Comparison of ENCODE assay signal across 1 cellular context in the genomic region with DNA sequence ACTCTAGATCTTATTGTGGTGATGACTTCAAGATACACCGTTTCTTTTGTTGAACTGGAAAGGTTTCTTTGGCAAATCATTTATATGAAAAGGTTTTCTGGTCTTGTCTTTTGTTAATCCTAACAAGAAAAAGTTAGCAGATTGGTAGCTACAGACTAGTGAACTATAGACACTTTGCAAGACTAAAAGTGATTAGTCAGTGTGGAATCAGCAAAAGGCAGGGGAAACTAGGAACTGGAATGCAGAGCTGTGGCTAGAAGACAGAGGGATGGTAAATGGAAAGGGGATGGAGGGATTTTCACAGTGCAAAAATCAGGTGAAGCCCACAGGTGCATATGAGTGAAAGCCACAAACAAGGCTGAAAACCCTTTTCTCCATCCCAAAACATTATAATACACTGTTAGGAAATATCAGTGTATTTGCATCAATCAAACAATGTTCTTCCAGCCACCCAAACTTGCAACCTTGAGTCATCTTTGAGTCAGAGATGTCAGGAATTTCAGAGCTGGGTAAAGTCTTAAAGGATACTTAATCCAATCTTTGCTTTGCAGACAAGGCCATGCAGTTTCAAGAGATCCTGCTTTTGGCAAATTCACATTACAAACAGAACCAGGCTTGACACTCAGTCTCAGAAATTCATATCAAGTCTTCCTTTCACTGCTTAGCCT.
TF ChIP-seq lines count a peak whose summit lies in the region.

No MANE protein-coding gene starts in this region.

TF ChIP-seq in HepG2, 621 proteins besides CTCF, POLR2A, EP300 and RAD21 (continued from another document):
- TF ChIP-seq E2F2 (CRISPR knock-in tag; IDR thresholded peaks at IDR 0.05; ENCODE audit: borderline replicate concordance) (no peak), RBM39 (IDR thresholded peaks at IDR 0.05; ENCODE audit: low read depth, low read length, poor library complexity, severe bottlenecking) (no peak), HDAC2 (CRISPR knock-in tag; IDR thresholded peaks at IDR 0.05) (no peak), ZNF282 (IDR thresholded peaks at IDR 0.05; ENCODE audit: partially characterized antibody) (no peak), NKX3-1 (CRISPR knock-in tag; IDR thresholded peaks at IDR 0.05) (no peak), HOXA3 (CRISPR knock-in tag; IDR thresholded peaks at IDR 0.05) (no peak), RELA (CRISPR knock-in tag; IDR thresholded peaks at IDR 0.05) (no peak), HNF4G (IDR thresholded peaks at IDR 0.05; ENCODE audit: borderline replicate concordance, low read depth, low read length) (no peak), HNF4G (CRISPR knock-in tag; IDR thresholded peaks at IDR 0.05; ENCODE audit: borderline replicate concordance, low read depth) (no peak), SOX6 (IDR thresholded peaks at IDR 0.05) (no peak), SOX6 (CRISPR knock-in tag; IDR thresholded peaks at IDR 0.05) (no peak), ADNP (CRISPR knock-in tag; IDR thresholded peaks at IDR 0.05) (no peak), RFXANK (CRISPR knock-in tag; IDR thresholded peaks at IDR 0.05) (no peak), HHEX (CRISPR knock-in tag; IDR thresholded peaks at IDR 0.05) (no peak), RXRB (CRISPR knock-in tag; IDR thresholded peaks at IDR 0.05; ENCODE audit: borderline replicate concordance) (no peak), TGIF2 (CRISPR knock-in tag; IDR thresholded peaks at IDR 0.05) (no peak)
- TF ChIP-seq, protein P1, sequence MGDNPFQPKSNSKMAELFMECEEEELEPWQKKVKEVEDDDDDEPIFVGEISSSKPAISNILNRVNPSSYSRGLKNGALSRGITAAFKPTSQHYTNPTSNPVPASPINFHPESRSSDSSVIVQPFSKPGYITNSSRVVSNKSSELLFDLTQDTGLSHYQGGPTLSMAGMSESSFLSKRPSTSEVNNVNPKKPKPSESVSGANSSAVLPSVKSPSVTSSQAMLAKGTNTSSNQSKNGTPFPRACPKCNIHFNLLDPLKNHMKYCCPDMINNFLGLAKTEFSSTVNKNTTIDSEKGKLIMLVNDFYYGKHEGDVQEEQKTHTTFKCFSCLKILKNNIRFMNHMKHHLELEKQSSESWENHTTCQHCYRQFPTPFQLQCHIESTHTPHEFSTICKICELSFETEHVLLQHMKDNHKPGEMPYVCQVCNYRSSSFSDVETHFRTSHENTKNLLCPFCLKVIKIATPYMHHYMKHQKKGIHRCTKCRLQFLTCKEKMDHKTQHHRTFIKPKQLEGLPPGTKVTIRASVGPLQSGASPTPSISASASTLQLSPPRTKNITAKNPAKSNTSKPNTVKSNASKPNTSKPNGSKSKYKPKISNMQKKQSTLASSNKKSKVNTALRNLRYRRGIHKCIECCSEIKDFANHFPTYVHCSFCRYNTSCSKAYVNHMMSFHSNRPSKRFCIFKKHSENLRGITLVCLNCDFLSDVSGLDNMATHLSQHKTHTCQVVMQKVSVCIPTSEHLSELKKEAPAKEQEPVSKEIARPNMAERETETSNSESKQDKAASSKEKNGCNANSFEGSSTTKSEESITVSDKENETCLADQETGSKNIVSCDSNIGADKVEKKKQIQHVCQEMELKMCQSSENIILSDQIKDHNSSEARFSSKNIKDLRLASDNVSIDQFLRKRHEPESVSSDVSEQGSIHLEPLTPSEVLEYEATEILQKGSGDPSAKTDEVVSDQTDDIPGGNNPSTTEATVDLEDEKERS (CRISPR knock-in tag; IDR thresholded peaks at IDR 0.05) = no peak
- TF ChIP-seq, protein P2, sequence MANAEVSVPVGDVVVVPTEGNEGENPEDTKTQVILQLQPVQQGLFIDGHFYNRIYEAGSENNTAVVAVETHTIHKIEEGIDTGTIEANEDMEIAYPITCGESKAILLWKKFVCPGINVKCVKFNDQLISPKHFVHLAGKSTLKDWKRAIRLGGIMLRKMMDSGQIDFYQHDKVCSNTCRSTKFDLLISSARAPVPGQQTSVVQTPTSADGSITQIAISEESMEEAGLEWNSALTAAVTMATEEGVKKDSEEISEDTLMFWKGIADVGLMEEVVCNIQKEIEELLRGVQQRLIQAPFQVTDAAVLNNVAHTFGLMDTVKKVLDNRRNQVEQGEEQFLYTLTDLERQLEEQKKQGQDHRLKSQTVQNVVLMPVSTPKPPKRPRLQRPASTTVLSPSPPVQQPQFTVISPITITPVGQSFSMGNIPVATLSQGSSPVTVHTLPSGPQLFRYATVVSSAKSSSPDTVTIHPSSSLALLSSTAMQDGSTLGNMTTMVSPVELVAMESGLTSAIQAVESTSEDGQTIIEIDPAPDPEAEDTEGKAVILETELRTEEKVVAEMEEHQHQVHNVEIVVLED (CRISPR knock-in tag; IDR thresholded peaks at IDR 0.05; ENCODE audit: borderline replicate concordance) = no peak
TF ChIP-seq in HepG2: peak in this region for 0.
